Comparison of ENCODE assay signal across 8 cellular contexts in genomic region chr1:226712779-226713420, GRCh38. TPM values are rescaled to one million over a fixed set of nuclear protein-coding genes. Genes with fewer than 3 reads are reported as not detected.
DNase-seq lines count a peak whose midpoint lies in the region; ATAC-seq and TF ChIP-seq lines count a peak whose summit lies in the region.
"Had no signal": no experiment of that assay in that cellular context is flagged by ENCODE, and none has a peak within 500 bp of the region (broad histone marks: within the 10 kb centered on the region; RNA-seq: fewer than 3 reads in every experiment).

No MANE protein-coding gene starts in this region.

- peaks cover 16% of the 10 kb centered on the region for H3K9me3 Mint-ChIP-seq in activated T-helper 1 cell treated with anti-CD3 and anti-CD28 coated beads, Interleukin-12 subunit alpha, Interleukin-12 subunit beta, Interleukin-2, Interleukin-4 antibody, amounts not matched to agents 30 ng/mL and 10 ng/mL and 1 ng/mL, durations not matched to agents 14 hours and 24 hours and 36 hours

- H3K4me3 ChIP-seq in gastrocnemius medialis, result no peak overlapping the region

- in situ Hi-C loops in gastrocnemius medialis (cut with MboI; ENCODE audit: low sequenced_read_pairs in 4 of 4), result no loop called here

- H3K9me3 ChIP-seq in gastrocnemius medialis, result no peaks in the 10 kb centered on the region

- no peak for DNase-seq in activated T-helper 1 cell treated with anti-CD3 and anti-CD28 coated beads, Interleukin-12 subunit alpha, Interleukin-12 subunit beta, Interleukin-2, Interleukin-4 antibody, amounts not matched to agents 30 ng/mL and 10 ng/mL and 1 ng/mL, durations not matched to agents 14 hours and 24 hours and 36 hours (ENCODE audit: low spot score)
- DNase-seq in gastrocnemius medialis (no peak), T-helper 9 cell (no peak)
- DNase-seq in stimulated activated CD4-positive, alpha-beta T cell treated with anti-CD3 and anti-CD28 coated beads, Interleukin-2, amount 100 ng/mL, for 24 hours, result no peak
- DNase-seq: central memory CD4-positive, alpha-beta T cell had no signal

- peaks cover 86% of the 10 kb centered on the region for H3K4me1 Mint-ChIP-seq in activated T-helper 1 cell treated with anti-CD3 and anti-CD28 coated beads, Interleukin-12 subunit alpha, Interleukin-12 subunit beta, Interleukin-2, Interleukin-4 antibody, amounts not matched to agents 30 ng/mL and 10 ng/mL and 1 ng/mL, durations not matched to agents 14 hours and 24 hours and 36 hours (ENCODE audit: low read depth)

- peak overlapping the region in 3 of 4 donors; percentile 29 to 64 (median 39) for H3K27ac ChIP-seq in gastrocnemius medialis

- H3K27me3 ChIP-seq in gastrocnemius medialis, result no peaks in the 10 kb centered on the region

- H3K27ac Mint-ChIP-seq in activated T-helper 1 cell treated with anti-CD3 and anti-CD28 coated beads, Interleukin-12 subunit alpha, Interleukin-12 subunit beta, Interleukin-2, Interleukin-4 antibody, amounts not matched to agents 30 ng/mL and 10 ng/mL and 1 ng/mL, durations not matched to agents 14 hours and 24 hours and 36 hours, result peak overlapping the region; percentile 42

- no peak for TF ChIP-seq CTCF in gastrocnemius medialis (IDR thresholded peaks at IDR 0.05 in 4 of 5, conservative IDR thresholded peaks at IDR 0.05 in 1 of 5)

- H3K27me3 Mint-ChIP-seq in activated T-helper 1 cell treated with anti-CD3 and anti-CD28 coated beads, Interleukin-12 subunit alpha, Interleukin-12 subunit beta, Interleukin-2, Interleukin-4 antibody, amounts not matched to agents 30 ng/mL and 10 ng/mL and 1 ng/mL, durations not matched to agents 14 hours and 24 hours and 36 hours (ENCODE audit: insufficient read depth), result peaks cover 1% of the 10 kb centered on the region

- peaks cover 29 to 50% of the 10 kb centered on the region in 2 donors for H3K4me1 ChIP-seq in gastrocnemius medialis

- H3K4me3 Mint-ChIP-seq in activated T-helper 1 cell treated with anti-CD3 and anti-CD28 coated beads, Interleukin-12 subunit alpha, Interleukin-12 subunit beta, Interleukin-2, Interleukin-4 antibody, amounts not matched to agents 30 ng/mL and 10 ng/mL and 1 ng/mL, durations not matched to agents 14 hours and 24 hours and 36 hours, result peak overlapping the region; percentile 6

- H3K36me3 ChIP-seq in gastrocnemius medialis, result no peaks in the 10 kb centered on the region

- TF ChIP-seq POLR2A in gastrocnemius medialis (IDR thresholded peaks at IDR 0.05) (no peak), GM18505 (IDR thresholded peaks at IDR 0.05; ENCODE audit: borderline replicate concordance, extremely low read depth, insufficient read depth, insufficient read length) (no peak)

- ATAC-seq in GM18861 (IDR thresholded peaks at IDR 0.05; ENCODE audit: unreplicated experiment) (peak; percentile 16), HG02642 (IDR thresholded peaks at IDR 0.05; ENCODE audit: poor library complexity, unreplicated experiment) (peak; percentile 33), gastrocnemius medialis (no peak), GM18505 (IDR thresholded peaks at IDR 0.05; ENCODE audit: unreplicated experiment) (no peak)

- intact Hi-C loops in activated T-helper 1 cell treated with anti-CD3 and anti-CD28 coated beads, Interleukin-12 subunit alpha, Interleukin-12 subunit beta, Interleukin-2, Interleukin-4 antibody, amounts not matched to agents 30 ng/mL and 10 ng/mL and 1 ng/mL, durations not matched to agents 14 hours and 24 hours and 36 hours (cut with micrococcal nuclease), result loop anchor here (1.0 to 5.0 kb wide), 5 partner anchors 10 to 224 kb away; partner anchors contain the start of gene ITPKB
- intact Hi-C loops in gastrocnemius medialis (cut with DNase I; ENCODE audit: low total_unique reads), result no loop called here

- H3K36me3 Mint-ChIP-seq in activated T-helper 1 cell treated with anti-CD3 and anti-CD28 coated beads, Interleukin-12 subunit alpha, Interleukin-12 subunit beta, Interleukin-2, Interleukin-4 antibody, amounts not matched to agents 30 ng/mL and 10 ng/mL and 1 ng/mL, durations not matched to agents 14 hours and 24 hours and 36 hours (ENCODE audit: low read depth), result peaks cover 49% of the 10 kb centered on the region

RNA-seq across cellular contexts. Expression of gene ITPKB, which starts 26.2 kb away (rescaled TPM):
- 38.3 and 38.5 TPM in 2 replicates for total RNA-seq in activated T-helper 1 cell treated with anti-CD3 and anti-CD28 coated beads, Interleukin-12 subunit alpha, Interleukin-12 subunit beta, Interleukin-2, Interleukin-4 antibody, amounts not matched to agents 30 ng/mL and 10 ng/mL and 1 ng/mL, durations not matched to agents 14 hours and 24 hours and 36 hours
- total RNA-seq in gastrocnemius medialis, result 10 to 100 TPM in 1 of 4 donors, 1 to 10 TPM in 3; 7.1 to 13.9 (median 7.8) TPM

Comparison
In these comparisons a context has a peak if more than half of its experiments do, and no peak if none do; other contexts are left out.
1. ATAC-seq: peak in GM18861 (single experiment) and HG02642 (single experiment); none in gastrocnemius medialis (0 of 2) and GM18505 (single experiment).